Comparison of ENCODE assay signal across 36 cellular contexts in genomic region chr14:20044243-20044642, GRCh38. TPM values are rescaled to one million over a fixed set of nuclear protein-coding genes. Genes with fewer than 3 reads are reported as not detected.
"Had no signal": no experiment of that assay in that cellular context is flagged by ENCODE, and none has a peak within 500 bp of the region (broad histone marks: within the 10 kb centered on the region; RNA-seq: fewer than 3 reads in every experiment).

No MANE protein-coding gene starts in this region.

- H3K4me1 Mint-ChIP-seq: activated B cell treated with CpG ODN at 0.5 μM for 24 hours; activated CD4-positive, alpha-beta memory T cell treated with anti-CD3 and anti-CD28 coated beads, Interleukin-2, amount 10 ng/mL, durations not matched to agents 7 days and 5 days; activated CD4-positive, alpha-beta T cell treated with anti-CD3 and anti-CD28 coated beads for 36 hours; activated CD4-positive, alpha-beta T cell treated with anti-CD3 and anti-CD28 coated beads, Interleukin-2, amount 10 ng/mL, durations not matched to agents 24 days and 14 days; activated CD4-positive, alpha-beta T cell treated with anti-CD3 and anti-CD28 coated beads, Interleukin-2, amount 10 ng/mL, durations not matched to agents 7 days and 5 days; activated CD8-positive, alpha-beta memory T cell treated with anti-CD3 and anti-CD28 coated beads, Interleukin-2, amount 10 ng/mL, durations not matched to agents 7 days and 5 days; T-cell; WTC11 had no signal

- H3K36me3 Mint-ChIP-seq: activated CD4-positive, alpha-beta memory T cell treated with anti-CD3 and anti-CD28 coated beads for 36 hours; activated CD8-positive, alpha-beta memory T cell treated with anti-CD3 and anti-CD28 coated beads, Interleukin-2, amount 10 ng/mL, durations not matched to agents 7 days and 5 days; T-cell had no signal

- H3K36me3 ChIP-seq: WERI-Rb-1 had no signal

- H3K27ac ChIP-seq: VCaP, WERI-Rb-1 had no signal

- H3K9me3 Mint-ChIP-seq: activated B cell treated with CpG ODN at 0.5 μM for 24 hours; activated CD4-positive, alpha-beta T cell treated with anti-CD3 and anti-CD28 coated beads, Interleukin-2, amount 10 ng/mL, durations not matched to agents 24 days and 14 days; activated CD4-positive, alpha-beta T cell treated with anti-CD3 and anti-CD28 coated beads, Interleukin-2, amount 10 ng/mL, durations not matched to agents 7 days and 5 days; T-helper 2 cell treated with Interferon-gamma antibody and Interleukin-4, amounts not matched to agents 5 μg/mL and 100 μg/mL, for 36 hours had no signal

- DNase-seq: activated B cell treated with CpG ODN at 0.5 μM for 24 hours; activated CD4-positive, alpha-beta memory T cell treated with anti-CD3 and anti-CD28 coated beads for 36 hours; activated CD4-positive, alpha-beta memory T cell treated with anti-CD3 and anti-CD28 coated beads, Interleukin-2, amount 10 ng/mL, durations not matched to agents 7 days and 5 days; activated CD4-positive, alpha-beta T cell treated with anti-CD3 and anti-CD28 coated beads for 1 hour; activated CD4-positive, alpha-beta T cell treated with anti-CD3 and anti-CD28 coated beads for 36 hours; activated CD4-positive, alpha-beta T cell treated with anti-CD3 and anti-CD28 coated beads for 4 hours; activated CD4-positive, alpha-beta T cell treated with anti-CD3 and anti-CD28 coated beads for 48 hours; activated CD4-positive, alpha-beta T cell treated with anti-CD3 and anti-CD28 coated beads, Interleukin-2, amount 10 ng/mL, durations not matched to agents 24 days and 14 days; activated CD4-positive, alpha-beta T cell treated with anti-CD3 and anti-CD28 coated beads, Interleukin-2, amount 10 ng/mL, durations not matched to agents 7 days and 5 days; activated CD4-positive, alpha-beta T cell treated with anti-CD3 and anti-CD28 coated beads, Interleukin-2, amount 50 U/mL, for 1 hour; activated CD4-positive, alpha-beta T cell treated with anti-CD3 and anti-CD28 coated beads, Interleukin-2, amount 50 U/mL, for 4 hours; activated CD4-positive, alpha-beta T cell treated with anti-CD3 and anti-CD28 coated beads, Interleukin-2, amount 50 U/mL, for 48 hours; activated CD4-positive, CD25-positive, alpha-beta regulatory T cell; activated CD4-positive, CD25-positive, alpha-beta regulatory T cell treated with anti-CD3 and anti-CD28 coated beads, Interleukin-2, amount 50 U/mL, for 72 hours; activated CD8-positive, alpha-beta memory T cell treated with anti-CD3 and anti-CD28 coated beads for 24 hours; activated CD8-positive, alpha-beta memory T cell treated with anti-CD3 and anti-CD28 coated beads, Interleukin-2, amount 10 ng/mL, durations not matched to agents 7 days and 5 days; activated CD8-positive, alpha-beta memory T cell treated with anti-CD3 and anti-CD28 coated beads, Interleukin-2, amount 50 U/mL, for 4 hours; activated CD8-positive, alpha-beta memory T cell treated with anti-CD3 and anti-CD28 coated beads, Interleukin-2, amount 50 U/mL, for 48 hours; activated CD8-positive, alpha-beta T cell treated with anti-CD3 and anti-CD28 coated beads for 36 hours; activated CD8-positive, alpha-beta T cell treated with anti-CD3 and anti-CD28 coated beads, Interleukin-2, amount 10 ng/mL, durations not matched to agents 7 days and 5 days; activated T-cell treated with anti-CD3 and anti-CD28 coated beads for 4 hours; T-cell; T-helper 1 cell; T-helper 2 cell; T-helper 9 cell; T1000; WERI-Rb-1 had no signal

- FAIRE-seq: TTC549 had no signal

- H3K27ac Mint-ChIP-seq: activated B cell treated with CpG ODN at 0.5 μM for 24 hours; activated CD4-positive, alpha-beta memory T cell treated with anti-CD3 and anti-CD28 coated beads for 36 hours; activated CD4-positive, alpha-beta memory T cell treated with anti-CD3 and anti-CD28 coated beads, Interleukin-2, amount 10 ng/mL, durations not matched to agents 7 days and 5 days; activated CD4-positive, alpha-beta T cell treated with anti-CD3 and anti-CD28 coated beads for 36 hours; activated CD4-positive, alpha-beta T cell treated with anti-CD3 and anti-CD28 coated beads, Interleukin-2, amount 10 ng/mL, durations not matched to agents 24 days and 14 days; activated CD4-positive, alpha-beta T cell treated with anti-CD3 and anti-CD28 coated beads, Interleukin-2, amount 10 ng/mL, durations not matched to agents 7 days and 5 days; activated CD8-positive, alpha-beta memory T cell treated with anti-CD3 and anti-CD28 coated beads, Interleukin-2, amount 10 ng/mL, durations not matched to agents 7 days and 5 days; activated CD8-positive, alpha-beta T cell treated with anti-CD3 and anti-CD28 coated beads for 36 hours; activated CD8-positive, alpha-beta T cell treated with anti-CD3 and anti-CD28 coated beads, Interleukin-2, amount 10 ng/mL, durations not matched to agents 7 days and 5 days; T-cell; T-helper 1 cell treated with Interleukin-12 subunit alpha and Interleukin-12 subunit beta and Interleukin-4 antibody, amounts not matched to agents 30 μg/mL and 1 μg/mL, for 36 hours; T-helper 2 cell treated with Interferon-gamma antibody and Interleukin-4, amounts not matched to agents 5 μg/mL and 100 μg/mL, for 36 hours; WTC11 had no signal

- ATAC-seq: activated CD4-positive, alpha-beta T cell treated with anti-CD3 and anti-CD28 coated beads for 36 hours; activated CD4-positive, CD25-positive, alpha-beta regulatory T cell treated with anti-CD3 and anti-CD28 coated beads, Interleukin-2, amount 50 U/mL, for 24 hours; activated CD8-positive, alpha-beta memory T cell treated with anti-CD3 and anti-CD28 coated beads, Interleukin-2, amount 10 ng/mL, durations not matched to agents 7 days and 5 days; activated CD8-positive, alpha-beta T cell treated with anti-CD3 and anti-CD28 coated beads for 36 hours; activated CD8-positive, alpha-beta T cell treated with anti-CD3 and anti-CD28 coated beads, Interleukin-2, amount 10 ng/mL, durations not matched to agents 7 days and 5 days; T-cell; WTC11 had no signal

- H3K27me3 Mint-ChIP-seq: activated B cell treated with CpG ODN at 0.5 μM for 24 hours; activated CD4-positive, alpha-beta memory T cell treated with anti-CD3 and anti-CD28 coated beads, Interleukin-2, amount 10 ng/mL, durations not matched to agents 7 days and 5 days; activated CD4-positive, alpha-beta T cell treated with anti-CD3 and anti-CD28 coated beads, Interleukin-2, amount 10 ng/mL, durations not matched to agents 24 days and 14 days had no signal

- H3K4me3 Mint-ChIP-seq: activated B cell treated with CpG ODN at 0.5 μM for 24 hours; activated CD4-positive, alpha-beta memory T cell treated with anti-CD3 and anti-CD28 coated beads for 36 hours; activated CD4-positive, alpha-beta memory T cell treated with anti-CD3 and anti-CD28 coated beads, Interleukin-2, amount 10 ng/mL, durations not matched to agents 7 days and 5 days; activated CD4-positive, alpha-beta T cell treated with anti-CD3 and anti-CD28 coated beads for 36 hours; activated CD4-positive, alpha-beta T cell treated with anti-CD3 and anti-CD28 coated beads, Interleukin-2, amount 10 ng/mL, durations not matched to agents 24 days and 14 days; activated CD4-positive, alpha-beta T cell treated with anti-CD3 and anti-CD28 coated beads, Interleukin-2, amount 10 ng/mL, durations not matched to agents 7 days and 5 days; activated CD8-positive, alpha-beta memory T cell treated with anti-CD3 and anti-CD28 coated beads, Interleukin-2, amount 10 ng/mL, durations not matched to agents 7 days and 5 days; activated CD8-positive, alpha-beta T cell treated with anti-CD3 and anti-CD28 coated beads for 36 hours; activated CD8-positive, alpha-beta T cell treated with anti-CD3 and anti-CD28 coated beads, Interleukin-2, amount 10 ng/mL, durations not matched to agents 7 days and 5 days; T-cell; T-helper 1 cell treated with Interleukin-12 subunit alpha and Interleukin-12 subunit beta and Interleukin-4 antibody, amounts not matched to agents 30 μg/mL and 1 μg/mL, for 36 hours; T-helper 2 cell treated with Interferon-gamma antibody and Interleukin-4, amounts not matched to agents 5 μg/mL and 100 μg/mL, for 36 hours; WTC11 had no signal

RNA-seq across cellular contexts. Expression of gene OR4K13, which starts 8.4 kb away (rescaled TPM):
- total RNA-seq: activated B cell treated with CpG ODN at 0.5 μM for 24 hours; activated CD4-positive, alpha-beta memory T cell treated with anti-CD3 and anti-CD28 coated beads for 36 hours; activated CD4-positive, alpha-beta memory T cell treated with anti-CD3 and anti-CD28 coated beads, Interleukin-2, amount 10 ng/mL, durations not matched to agents 7 days and 5 days; activated CD4-positive, alpha-beta T cell treated with anti-CD3 and anti-CD28 coated beads for 36 hours; activated CD4-positive, alpha-beta T cell treated with anti-CD3 and anti-CD28 coated beads, Interleukin-2, amount 10 ng/mL, durations not matched to agents 24 days and 14 days; activated CD4-positive, alpha-beta T cell treated with anti-CD3 and anti-CD28 coated beads, Interleukin-2, amount 10 ng/mL, durations not matched to agents 7 days and 5 days; activated CD8-positive, alpha-beta memory T cell treated with anti-CD3 and anti-CD28 coated beads for 36 hours; activated CD8-positive, alpha-beta memory T cell treated with anti-CD3 and anti-CD28 coated beads, Interleukin-2, amount 10 ng/mL, durations not matched to agents 7 days and 5 days; activated CD8-positive, alpha-beta T cell treated with anti-CD3 and anti-CD28 coated beads for 36 hours; activated CD8-positive, alpha-beta T cell treated with anti-CD3 and anti-CD28 coated beads, Interleukin-2, amount 10 ng/mL, durations not matched to agents 7 days and 5 days; T-cell; T-helper 1 cell treated with Interleukin-12 subunit alpha and Interleukin-12 subunit beta and Interleukin-4 antibody, amounts not matched to agents 30 ng/mL and 1 ng/mL, for 36 hours; T-helper 2 cell treated with Interferon-gamma antibody and Interleukin-4, amounts not matched to agents 100 ng/mL and 5 ng/mL, for 36 hours; WTC11 had no signal

RNA-seq across cellular contexts. Expression of gene OR4L1, which starts 15.6 kb away (rescaled TPM):
- total RNA-seq: activated B cell treated with CpG ODN at 0.5 μM for 24 hours; activated CD4-positive, alpha-beta memory T cell treated with anti-CD3 and anti-CD28 coated beads for 36 hours; activated CD4-positive, alpha-beta memory T cell treated with anti-CD3 and anti-CD28 coated beads, Interleukin-2, amount 10 ng/mL, durations not matched to agents 7 days and 5 days; activated CD4-positive, alpha-beta T cell treated with anti-CD3 and anti-CD28 coated beads for 36 hours; activated CD4-positive, alpha-beta T cell treated with anti-CD3 and anti-CD28 coated beads, Interleukin-2, amount 10 ng/mL, durations not matched to agents 24 days and 14 days; activated CD4-positive, alpha-beta T cell treated with anti-CD3 and anti-CD28 coated beads, Interleukin-2, amount 10 ng/mL, durations not matched to agents 7 days and 5 days; activated CD8-positive, alpha-beta memory T cell treated with anti-CD3 and anti-CD28 coated beads for 36 hours; activated CD8-positive, alpha-beta memory T cell treated with anti-CD3 and anti-CD28 coated beads, Interleukin-2, amount 10 ng/mL, durations not matched to agents 7 days and 5 days; activated CD8-positive, alpha-beta T cell treated with anti-CD3 and anti-CD28 coated beads for 36 hours; activated CD8-positive, alpha-beta T cell treated with anti-CD3 and anti-CD28 coated beads, Interleukin-2, amount 10 ng/mL, durations not matched to agents 7 days and 5 days; T-cell; T-helper 1 cell treated with Interleukin-12 subunit alpha and Interleukin-12 subunit beta and Interleukin-4 antibody, amounts not matched to agents 30 ng/mL and 1 ng/mL, for 36 hours; T-helper 2 cell treated with Interferon-gamma antibody and Interleukin-4, amounts not matched to agents 100 ng/mL and 5 ng/mL, for 36 hours; WTC11 had no signal

RNA-seq across cellular contexts. Expression of gene OR4K14, which starts 25.1 kb away (rescaled TPM):
- total RNA-seq: activated B cell treated with CpG ODN at 0.5 μM for 24 hours; activated CD4-positive, alpha-beta memory T cell treated with anti-CD3 and anti-CD28 coated beads for 36 hours; activated CD4-positive, alpha-beta memory T cell treated with anti-CD3 and anti-CD28 coated beads, Interleukin-2, amount 10 ng/mL, durations not matched to agents 7 days and 5 days; activated CD4-positive, alpha-beta T cell treated with anti-CD3 and anti-CD28 coated beads for 36 hours; activated CD4-positive, alpha-beta T cell treated with anti-CD3 and anti-CD28 coated beads, Interleukin-2, amount 10 ng/mL, durations not matched to agents 24 days and 14 days; activated CD4-positive, alpha-beta T cell treated with anti-CD3 and anti-CD28 coated beads, Interleukin-2, amount 10 ng/mL, durations not matched to agents 7 days and 5 days; activated CD8-positive, alpha-beta memory T cell treated with anti-CD3 and anti-CD28 coated beads for 36 hours; activated CD8-positive, alpha-beta memory T cell treated with anti-CD3 and anti-CD28 coated beads, Interleukin-2, amount 10 ng/mL, durations not matched to agents 7 days and 5 days; activated CD8-positive, alpha-beta T cell treated with anti-CD3 and anti-CD28 coated beads for 36 hours; activated CD8-positive, alpha-beta T cell treated with anti-CD3 and anti-CD28 coated beads, Interleukin-2, amount 10 ng/mL, durations not matched to agents 7 days and 5 days; T-cell; T-helper 1 cell treated with Interleukin-12 subunit alpha and Interleukin-12 subunit beta and Interleukin-4 antibody, amounts not matched to agents 30 ng/mL and 1 ng/mL, for 36 hours; T-helper 2 cell treated with Interferon-gamma antibody and Interleukin-4, amounts not matched to agents 100 ng/mL and 5 ng/mL, for 36 hours; WTC11 had no signal

RNA-seq across cellular contexts. Expression of gene OR4Q2, which starts 42.3 kb away (rescaled TPM):
- total RNA-seq: activated B cell treated with CpG ODN at 0.5 μM for 24 hours; activated CD4-positive, alpha-beta memory T cell treated with anti-CD3 and anti-CD28 coated beads for 36 hours; activated CD4-positive, alpha-beta memory T cell treated with anti-CD3 and anti-CD28 coated beads, Interleukin-2, amount 10 ng/mL, durations not matched to agents 7 days and 5 days; activated CD4-positive, alpha-beta T cell treated with anti-CD3 and anti-CD28 coated beads for 36 hours; activated CD4-positive, alpha-beta T cell treated with anti-CD3 and anti-CD28 coated beads, Interleukin-2, amount 10 ng/mL, durations not matched to agents 24 days and 14 days; activated CD4-positive, alpha-beta T cell treated with anti-CD3 and anti-CD28 coated beads, Interleukin-2, amount 10 ng/mL, durations not matched to agents 7 days and 5 days; activated CD8-positive, alpha-beta memory T cell treated with anti-CD3 and anti-CD28 coated beads for 36 hours; activated CD8-positive, alpha-beta memory T cell treated with anti-CD3 and anti-CD28 coated beads, Interleukin-2, amount 10 ng/mL, durations not matched to agents 7 days and 5 days; activated CD8-positive, alpha-beta T cell treated with anti-CD3 and anti-CD28 coated beads for 36 hours; activated CD8-positive, alpha-beta T cell treated with anti-CD3 and anti-CD28 coated beads, Interleukin-2, amount 10 ng/mL, durations not matched to agents 7 days and 5 days; T-cell; T-helper 1 cell treated with Interleukin-12 subunit alpha and Interleukin-12 subunit beta and Interleukin-4 antibody, amounts not matched to agents 30 ng/mL and 1 ng/mL, for 36 hours; T-helper 2 cell treated with Interferon-gamma antibody and Interleukin-4, amounts not matched to agents 100 ng/mL and 5 ng/mL, for 36 hours; WTC11 had no signal
